Comparison of ENCODE assay signal across 28 cellular contexts in genomic region chr2:43214253-43214652, GRCh38. TPM values are rescaled to one million over a fixed set of nuclear protein-coding genes. Genes with fewer than 3 reads are reported as not detected.
DNase-seq lines count a peak whose midpoint lies in the region; ATAC-seq, FAIRE-seq and TF ChIP-seq lines count a peak whose summit lies in the region.
"Had no signal": no experiment of that assay in that cellular context is flagged by ENCODE, and none has a peak within 500 bp of the region (broad histone marks: within the 10 kb centered on the region; RNA-seq: fewer than 3 reads in every experiment).

No MANE protein-coding gene starts in this region.

- H3K27me3 ChIP-seq in right cardiac atrium (ENCODE audit: control insufficient read depth, insufficient read depth) (no peaks in the 10 kb centered on the region), lower lobe of right lung (ENCODE audit: low read depth) (no peaks in the 10 kb centered on the region)
- H3K27me3 ChIP-seq: SJSA1, uterus had no signal

- intact Hi-C loops in right cardiac atrium (cut with DNase I) = loop anchor here in 1 of 4 donors (10.0 kb wide), 1 partner anchor 49 kb away; no protein-coding TSS in a partner anchor
- intact Hi-C loops in Right ventricle myocardium superior (cut with DNase I) = loop anchor here (5.0 kb wide), 1 partner anchor 37 kb away; no protein-coding TSS in a partner anchor
- intact Hi-C loops in OCI-LY7 (cut with micrococcal nuclease; ENCODE audit: unreplicated experiment) = loop anchor here (10.0 kb wide), 1 partner anchor 649 kb away; the partner anchor contains the start of gene MTA3
- intact Hi-C loops in lower lobe of right lung (cut with DNase I) = no loop called here

- WGBS in right cardiac atrium = 86% methylated on average over 5 of the region's 5 CpGs

- H3K9me3 ChIP-seq in right cardiac atrium (ENCODE audit: control insufficient read depth, low read length) = no peaks in the 10 kb centered on the region
- no peaks in the 10 kb centered on the region for H3K9me3 ChIP-seq in OCI-LY7 (ENCODE audit: low read length)
- H3K9me3 ChIP-seq in lower lobe of right lung = no peaks in the 10 kb centered on the region
- H3K9me3 ChIP-seq: A549, SJSA1, uterus had no signal

- H3K27ac ChIP-seq in right cardiac atrium (ENCODE audit: low read length) = no peak overlapping the region
- H3K27ac ChIP-seq in OCI-LY7 (ENCODE audit: low read depth, low read length, poor library complexity, severe bottlenecking) = no peak overlapping the region
- no peak overlapping the region for H3K27ac ChIP-seq in lower lobe of right lung
- H3K27ac ChIP-seq: epithelial cell of prostate, SJSA1, uterus, WERI-Rb-1 had no signal

- no peak overlapping the region for H3K4me3 Mint-ChIP-seq in type B pancreatic cell
- H3K4me3 Mint-ChIP-seq: activated CD4-positive, alpha-beta T cell treated with anti-CD3 and anti-CD28 coated beads, Interleukin-2, amount 10 ng/mL, durations not matched to agents 24 days and 14 days; activated naive CD4-positive, alpha-beta T cell treated with anti-CD3 and anti-CD28 coated beads, Interleukin-2, amount 50 U/mL, for 24 hours; CD8-positive, alpha-beta memory T cell had no signal

- H3K27ac Mint-ChIP-seq in type B pancreatic cell = no peak overlapping the region
- H3K27ac Mint-ChIP-seq: activated CD4-positive, alpha-beta T cell treated with anti-CD3 and anti-CD28 coated beads, Interleukin-2, amount 10 ng/mL, durations not matched to agents 24 days and 14 days; activated naive CD4-positive, alpha-beta T cell treated with anti-CD3 and anti-CD28 coated beads, Interleukin-2, amount 50 U/mL, for 24 hours; activated T-helper 2 cell treated with anti-CD3 and anti-CD28 coated beads, Interferon-gamma antibody, Interleukin-2, Interleukin-4, amounts not matched to agents 10 μg/mL and 5 μg/mL and 100 μg/mL, durations not matched to agents 14 hours and 24 hours and 36 hours had no signal

- peaks cover 12% of the 10 kb centered on the region for H3K4me1 ChIP-seq in right cardiac atrium (ENCODE audit: control insufficient read depth, insufficient read depth, low read length)
- peaks cover 25% of the 10 kb centered on the region for H3K4me1 ChIP-seq in OCI-LY7 (ENCODE audit: insufficient read depth, low read length, poor library complexity, severe bottlenecking)
- peaks cover 47% of the 10 kb centered on the region for H3K4me1 ChIP-seq in lower lobe of right lung

- BruUV-seq in OCI-LY7 (replicated peaks; lab: Mats Ljungman, UMichigan) = no TSS peak

- peaks cover 34% of the 10 kb centered on the region for H3K4me1 Mint-ChIP-seq in type B pancreatic cell (ENCODE audit: unreplicated experiment)

- H3K36me3 ChIP-seq in OCI-LY7 (ENCODE audit: insufficient read depth, low read length) (no peaks in the 10 kb centered on the region), lower lobe of right lung (no peaks in the 10 kb centered on the region)
- H3K36me3 ChIP-seq: SJSA1, uterus, WERI-Rb-1 had no signal

- POLR2A ChIA-PET in OCI-LY7 (lab: Charles Lee) = no interaction called here

- peak in 2 of 3 donors; percentile 18 to 45 for DNase-seq in right cardiac atrium
- DNase-seq in Right ventricle myocardium superior = no peak
- DNase-seq in OCI-LY7 (ENCODE audit: low spot score) = no peak
- peak; percentile 25 for DNase-seq in lower lobe of right lung
- DNase-seq in type B pancreatic cell (ENCODE audit: extremely low spot score, unreplicated experiment) = no peak
- no peak for DNase-seq in NOMO-1 treated with DMSO at 0.1 percent for 48 hours (lab: John Stamatoyannopoulos, UW; ENCODE audit: unreplicated experiment)
- no peak for DNase-seq in GM12891 (ENCODE audit: insufficient read length, low spot score)
- DNase-seq in NCI-H1048 (lab: John Stamatoyannopoulos, UW) = no peak
- DNase-seq: activated CD4-positive, alpha-beta T cell treated with anti-CD3 and anti-CD28 coated beads, Interleukin-2, amount 10 ng/mL, durations not matched to agents 24 days and 14 days; activated CD8-positive, alpha-beta memory T cell treated with anti-CD3 and anti-CD28 coated beads for 24 hours; activated T-cell treated with anti-CD3 and anti-CD28 coated beads for 4 hours; amygdala; CD8-positive, alpha-beta memory T cell; DMS 273 treated with DMSO at 0.1 percent for 48 hours; effector CD4-positive, alpha-beta T cell; glutamatergic neuron; midbrain; naive thymus-derived CD4-positive, alpha-beta T cell; NCI-H748 treated with DMSO at 0.1 percent for 48 hours; stimulated activated naive CD4-positive, alpha-beta T cell; uterus; WERI-Rb-1 had no signal

- no peaks in the 10 kb centered on the region for H3K9me3 Mint-ChIP-seq in type B pancreatic cell
- H3K9me3 Mint-ChIP-seq: activated CD4-positive, alpha-beta T cell treated with anti-CD3 and anti-CD28 coated beads, Interleukin-2, amount 10 ng/mL, durations not matched to agents 24 days and 14 days; activated naive CD4-positive, alpha-beta T cell treated with anti-CD3 and anti-CD28 coated beads, Interleukin-2, amount 50 U/mL, for 24 hours; activated T-helper 2 cell treated with anti-CD3 and anti-CD28 coated beads, Interferon-gamma antibody, Interleukin-2, Interleukin-4, amounts not matched to agents 10 μg/mL and 5 μg/mL and 100 μg/mL, durations not matched to agents 14 hours and 24 hours and 36 hours had no signal

- H2AFZ ChIP-seq in OCI-LY7 (ENCODE audit: low read length) = no peak overlapping the region

- ATAC-seq in right cardiac atrium (no peak), Right ventricle myocardium superior (ENCODE audit: poor library complexity) (no peak), lower lobe of right lung (no peak)
- ATAC-seq: A549; naive thymus-derived CD4-positive, alpha-beta T cell had no signal

- no peaks in the 10 kb centered on the region for H3K36me3 Mint-ChIP-seq in type B pancreatic cell

- H3K4me3 ChIP-seq in right cardiac atrium (ENCODE audit: low read length) (no peak overlapping the region), OCI-LY7 (ENCODE audit: low read depth, low read length, poor library complexity, severe bottlenecking) (no peak overlapping the region), lower lobe of right lung (no peak overlapping the region)
- H3K4me3 ChIP-seq: A549, SJSA1, uterus had no signal

- no peaks in the 10 kb centered on the region for H3K79me2 ChIP-seq in OCI-LY7 (ENCODE audit: insufficient read depth, low read depth, low read length)

- FAIRE-seq in GM12891 (lab: Jason Lieb, UNC) = no peak
- FAIRE-seq: A549, islet of Langerhans had no signal

- peak; percentile 32; the same call in 1 of the 2 replicates for TF ChIP-seq CTCF in OCI-LY7 (conservative IDR thresholded peaks at IDR 0.05; ENCODE audit: low read length)
- TF ChIP-seq CTCF in lower lobe of right lung (IDR thresholded peaks at IDR 0.05) = no peak
- TF ChIP-seq CTCF in type B pancreatic cell (conservative IDR thresholded peaks at IDR 0.05) = peak; percentile 20

- CTCF ChIA-PET in OCI-LY7 (lab: Charles Lee; ENCODE audit: unreplicated experiment) = no interaction called here

- no peaks in the 10 kb centered on the region for H4K20me1 ChIP-seq in OCI-LY7 (ENCODE audit: insufficient read depth, low read length)

- no peaks in the 10 kb centered on the region for H3K27me3 Mint-ChIP-seq in type B pancreatic cell
- H3K27me3 Mint-ChIP-seq: activated CD4-positive, alpha-beta T cell treated with anti-CD3 and anti-CD28 coated beads, Interleukin-2, amount 10 ng/mL, durations not matched to agents 24 days and 14 days; activated naive CD4-positive, alpha-beta T cell treated with anti-CD3 and anti-CD28 coated beads, Interleukin-2, amount 50 U/mL, for 24 hours; naive thymus-derived CD4-positive, alpha-beta T cell had no signal

- no peaks in the 10 kb centered on the region for H3K9me2 ChIP-seq in OCI-LY7 (ENCODE audit: insufficient read depth, low read length)

- no peak for TF ChIP-seq POLR2A in GM12891 (IDR thresholded peaks at IDR 0.05; ENCODE audit: low read depth, low read length)

- H3K4me2 ChIP-seq in OCI-LY7 (ENCODE audit: low read length) = no peak overlapping the region
- H3K4me2 ChIP-seq: A549 had no signal

TF ChIP-seq in GM12891, 5 proteins besides CTCF, POLR2A, EP300 and RAD21:
- no peak for TF ChIP-seq POLR2AphosphoS5 (IDR thresholded peaks at IDR 0.05; ENCODE audit: low read depth, low read length)
- no peak for TF ChIP-seq TAF1 (IDR thresholded peaks at IDR 0.05; ENCODE audit: low read depth, low read length)
- TF ChIP-seq SPI1 (IDR thresholded peaks at IDR 0.05; ENCODE audit: low read depth, low read length) = no peak
- TF ChIP-seq PAX5 (IDR thresholded peaks at IDR 0.05; ENCODE audit: insufficient read depth, low read length, severe bottlenecking) = no peak
- TF ChIP-seq POU2F2 (IDR thresholded peaks at IDR 0.05; ENCODE audit: low read depth, low read length) = no peak
TF ChIP-seq in GM12891: peak in this region for 0.

RNA-seq across cellular contexts. Expression of gene ZFP36L2, which starts 12.2 kb away (rescaled TPM):
- 10 to 100 TPM; 62.1 to 73.0 (median 68.1) TPM for total RNA-seq in right cardiac atrium
- polyA plus RNA-seq in right cardiac atrium = 40.3 TPM
- 45.0 TPM for total RNA-seq in Right ventricle myocardium superior
- total RNA-seq in OCI-LY7 (2014; rRNA removed; shearing (Covaris generic)) = 6.8 and 7.0 TPM in 2 replicates
- 37.2 and 43.8 TPM in 2 replicates for total RNA-seq in OCI-LY7 (2022)
- total RNA-seq in lower lobe of right lung = 136 TPM
- 198 and 437 TPM in 2 replicates for total RNA-seq in type B pancreatic cell (ENCODE audit: low replicate concordance)
- 16.6 TPM for polyA plus RNA-seq in GM12891 (2012; ENCODE audit: low read depth, missing spikeins)

Comparison
In these comparisons a context has a peak if more than half of its experiments do, and no peak if none do; other contexts are left out.
1. DNase-seq: peak in right cardiac atrium (2 of 3) and lower lobe of right lung (single experiment); none in Right ventricle myocardium superior (single experiment), OCI-LY7 (single experiment), type B pancreatic cell (single experiment), NOMO-1 treated with DMSO at 0.1 percent for 48 hours (single experiment), GM12891 (single experiment) and NCI-H1048 (single experiment).